Comparison of ENCODE assay signal across 18 cellular contexts in genomic region chr9:34876096-34876495, GRCh38.
A peak's percentile ranks its signal among the peaks of the same experiment; 100 is the strongest.
DNase-seq lines count a peak whose midpoint lies in the region; ATAC-seq, FAIRE-seq and TF ChIP-seq lines count a peak whose summit lies in the region.
"Had no signal": no experiment of that assay in that cellular context is flagged by ENCODE, and none has a peak within 500 bp of the region (broad histone marks: within the 10 kb centered on the region; RNA-seq: fewer than 3 reads in every experiment).

No MANE protein-coding gene starts in this region.

- no peaks in the 10 kb centered on the region for H4K20me1 ChIP-seq in HepG2 (ENCODE audit: insufficient read depth, low read length)
- H4K20me1 ChIP-seq: BLaER1 treated with 17β-estradiol and CSF1 and Interleukin-3, amounts not matched to agents 10 nM and 100 nM had no signal

- no peak for TF ChIP-seq RAD21 in HepG2 (CRISPR knock-in tag; IDR thresholded peaks at IDR 0.05)

- H3K27ac ChIP-seq in HepG2 (ENCODE audit: extremely low read length, insufficient read depth, low read length), result no peak overlapping the region
- H3K27ac ChIP-seq in right lobe of liver, result no peak overlapping the region
- peak overlapping the region; percentile 24 for H3K27ac ChIP-seq in RWPE2 (ENCODE audit: poor library complexity, severe bottlenecking)
- H3K27ac ChIP-seq in epithelial cell of prostate, result peak overlapping the region; percentile 79
- H3K27ac ChIP-seq in esophagus muscularis mucosa (replicated peaks in 1 of 4), result no peak overlapping the region
- H3K27ac ChIP-seq: BLaER1 treated with 17β-estradiol and CSF1 and Interleukin-3, amounts not matched to agents 10 nM and 100 nM; GM23248 had no signal

- POLR2A ChIA-PET in HepG2 (lab: Yijun Ruan, JAX), result no interaction called here

- no peak for TF ChIP-seq POLR2A in HepG2 (IDR thresholded peaks at IDR 0.05; ENCODE audit: insufficient read depth in 1 of 2, low read depth in 2 of 2, low read length in 2 of 2)
- no peak for TF ChIP-seq POLR2A in right lobe of liver (IDR thresholded peaks at IDR 0.05)
- no peak for TF ChIP-seq POLR2A in esophagus muscularis mucosa (IDR thresholded peaks at IDR 0.05; ENCODE audit: low read depth)

- H3K4me3 ChIP-seq in HepG2 (replicated peaks in 1 of 3; ENCODE audit: insufficient read depth in 1 of 3, low read depth in 2 of 3, low read length in 3 of 3) (no peak overlapping the region), right lobe of liver (no peak overlapping the region), RWPE2 (ENCODE audit: severe bottlenecking) (no peak overlapping the region), esophagus muscularis mucosa (no peak overlapping the region)
- H3K4me3 ChIP-seq: BLaER1 treated with 17β-estradiol and CSF1 and Interleukin-3, amounts not matched to agents 10 nM and 100 nM; GM23248 had no signal

- H3K9me3 ChIP-seq in HepG2 (ENCODE audit: low read length) (no peaks in the 10 kb centered on the region), right lobe of liver (no peaks in the 10 kb centered on the region), RWPE2 (ENCODE audit: severe bottlenecking) (no peaks in the 10 kb centered on the region), esophagus muscularis mucosa (no peaks in the 10 kb centered on the region)
- H3K9me3 ChIP-seq: BLaER1 treated with 17β-estradiol and CSF1 and Interleukin-3, amounts not matched to agents 10 nM and 100 nM had no signal

- no peak overlapping the region for H3K9ac ChIP-seq in HepG2 (ENCODE audit: insufficient read depth, low read depth, low read length)
- H3K9ac ChIP-seq: BLaER1 treated with 17β-estradiol and CSF1 and Interleukin-3, amounts not matched to agents 10 nM and 100 nM; GM23248 had no signal

- TF ChIP-seq CTCF in HepG2 (CRISPR knock-in tag; IDR thresholded peaks at IDR 0.05) (no peak), right lobe of liver (IDR thresholded peaks at IDR 0.05) (no peak), RWPE2 (IDR thresholded peaks at IDR 0.05; ENCODE audit: poor library complexity, severe bottlenecking) (no peak), esophagus muscularis mucosa (IDR thresholded peaks at IDR 0.05) (no peak)

- H3K36me3 ChIP-seq in HepG2 (replicated peaks in 1 of 2; ENCODE audit: control insufficient read depth in 1 of 2, insufficient read depth in 2 of 2, low read length in 2 of 2), result no peaks in the 10 kb centered on the region
- no peaks in the 10 kb centered on the region for H3K36me3 ChIP-seq in right lobe of liver
- no peaks in the 10 kb centered on the region for H3K36me3 ChIP-seq in RWPE2 (ENCODE audit: low read depth)
- no peaks in the 10 kb centered on the region for H3K36me3 ChIP-seq in esophagus muscularis mucosa
- H3K36me3 ChIP-seq: BLaER1 treated with 17β-estradiol and CSF1 and Interleukin-3, amounts not matched to agents 10 nM and 100 nM had no signal

- 2% methylated on average over 3 of the region's 3 CpGs for WGBS in HepG2 (ENCODE audit: low lambda C conversion rate)
- 73% methylated on average over 3 of the region's 3 CpGs for WGBS in right lobe of liver (ENCODE audit: insufficient coverage, low coverage, low lambda C conversion rate, missing lambda C conversion rate)
- 91% methylated on average over 3 of the region's 3 CpGs for WGBS in esophagus muscularis mucosa

- CTCF ChIA-PET in HepG2 (lab: Yijun Ruan, JAX; ENCODE audit: low intra/inter-chr PET ratio, low total read pairs), result no interaction called here

- no peaks in the 10 kb centered on the region for H3K79me2 ChIP-seq in HepG2 (ENCODE audit: insufficient read depth, low read length)

- no peak overlapping the region for H2AFZ ChIP-seq in HepG2 (ENCODE audit: low read length)
- H2AFZ ChIP-seq: GM23248 had no signal

- FAIRE-seq in HepG2 (lab: Jason Lieb, UNC), result no peak
- FAIRE-seq: G401.6, GM12891, GM19239, H54 had no signal

- in situ Hi-C loops in HepG2 (cut with HindIII; ENCODE audit: extremely low pct_ligation_motif_present, low pct_unique_long_range_greater_than_20kb), result no loop called here

- BruUV-seq in HepG2 (replicated peaks; lab: Mats Ljungman, UMichigan), result no TSS peak

- H3K27me3 ChIP-seq in HepG2 (ENCODE audit: control insufficient read depth in 1 of 2, insufficient read depth in 2 of 2, low read length in 2 of 2), result 0 out of 5 replicates have a peak, but pooled peaks cover 0 to 1% of the 10 kb centered on the region in 2 experiments
- no peaks in the 10 kb centered on the region for H3K27me3 ChIP-seq in right lobe of liver
- no peaks in the 10 kb centered on the region for H3K27me3 ChIP-seq in RWPE2 (ENCODE audit: insufficient read depth, poor library complexity, severe bottlenecking)
- H3K27me3 ChIP-seq in esophagus muscularis mucosa, result peaks cover 0 to 13% (median 0%) of the 10 kb centered on the region in 4 donors
- H3K27me3 ChIP-seq: BLaER1 treated with 17β-estradiol and CSF1 and Interleukin-3, amounts not matched to agents 10 nM and 100 nM had no signal

- no peak overlapping the region for H3K4me2 ChIP-seq in HepG2 (ENCODE audit: low read depth, low read length)
- H3K4me2 ChIP-seq: BLaER1 treated with 17β-estradiol and CSF1 and Interleukin-3, amounts not matched to agents 10 nM and 100 nM had no signal

- H3K4me1 ChIP-seq in HepG2 (ENCODE audit: insufficient read depth, low read length), result no peaks in the 10 kb centered on the region
- no peaks in the 10 kb centered on the region for H3K4me1 ChIP-seq in right lobe of liver
- peaks cover 4% of the 10 kb centered on the region for H3K4me1 ChIP-seq in RWPE2 (ENCODE audit: insufficient read depth, poor library complexity, severe bottlenecking)
- H3K4me1 ChIP-seq in esophagus muscularis mucosa, result no peaks in the 10 kb centered on the region
- H3K4me1 ChIP-seq: BLaER1 treated with 17β-estradiol and CSF1 and Interleukin-3, amounts not matched to agents 10 nM and 100 nM had no signal

- intact Hi-C loops in HepG2 (cut with micrococcal nuclease; ENCODE audit: unreplicated experiment), result no loop called here
- intact Hi-C loops in right lobe of liver (cut with DNase I), result no loop called here
- intact Hi-C loops in esophagus muscularis mucosa (cut with DNase I), result no loop called here

- DNase-seq in HepG2 (ENCODE audit: low spot score) (no peak), right lobe of liver (no peak), RWPE2 (ENCODE audit: low spot score) (no peak), epithelial cell of prostate (ENCODE audit: low read depth, low spot score) (no peak), SIG-M5 (lab: John Stamatoyannopoulos, UW) (no peak), esophagus muscularis mucosa (ENCODE audit: extremely low spot score) (no peak), T-helper 9 cell (no peak)
- no peak for DNase-seq in stimulated activated naive CD8-positive, alpha-beta T cell treated with anti-CD3 and anti-CD28 coated beads, Interleukin-15, Interleukin-2, amounts not matched to agents 100 U/mL and 50 U/mL, for 24 hours
- DNase-seq: 8988T; CD8-positive, alpha-beta T cell; COR-L47; GM23248; HCEC 1CT had no signal

- ATAC-seq in HepG2 (no peak), right lobe of liver (no peak), RWPE2 (ENCODE audit: low read depth) (no peak)
- ATAC-seq in stimulated activated naive CD8-positive, alpha-beta T cell treated with anti-CD3 and anti-CD28 coated beads, Interleukin-15, Interleukin-2, amounts not matched to agents 100 U/mL and 50 U/mL, for 24 hours, result no peak
- ATAC-seq: CD8-positive, alpha-beta T cell had no signal

- no peak for TF ChIP-seq EP300 in HepG2 (IDR thresholded peaks at IDR 0.05; ENCODE audit: low read depth in 2 of 2, low read length in 2 of 2)
- no peak for TF ChIP-seq EP300 in HepG2 (CRISPR knock-in tag; IDR thresholded peaks at IDR 0.05; ENCODE audit: borderline replicate concordance)
- no peak for TF ChIP-seq EP300 in esophagus muscularis mucosa (IDR thresholded peaks at IDR 0.05)

TF ChIP-seq in HepG2, 621 proteins besides CTCF, POLR2A, EP300 and RAD21:
- TF ChIP-seq ARHGAP35 (CRISPR knock-in tag; IDR thresholded peaks at IDR 0.05; ENCODE audit: borderline replicate concordance) (no peak), MAFK (conservative IDR thresholded peaks at IDR 0.05 in 1 of 2, IDR thresholded peaks at IDR 0.05 in 1 of 2; ENCODE audit: low read length in 2 of 2) (peak; percentile 31 to 56; a peak in 2 of 4 replicates), ZNF709 (CRISPR knock-in tag; IDR thresholded peaks at IDR 0.05) (no peak), NFE2L2 (IDR thresholded peaks at IDR 0.05; ENCODE audit: low read length) (peak; percentile 75)
- TF ChIP-seq, protein P1, sequence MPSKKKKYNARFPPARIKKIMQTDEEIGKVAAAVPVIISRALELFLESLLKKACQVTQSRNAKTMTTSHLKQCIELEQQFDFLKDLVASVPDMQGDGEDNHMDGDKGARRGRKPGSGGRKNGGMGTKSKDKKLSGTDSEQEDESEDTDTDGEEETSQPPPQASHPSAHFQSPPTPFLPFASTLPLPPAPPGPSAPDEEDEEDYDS (CRISPR knock-in tag; IDR thresholded peaks at IDR 0.05), result no peak

Comparison
In these comparisons a context has a peak if more than half of its experiments do, and no peak if none do; other contexts are left out.
1. H3K27ac ChIP-seq: peak in RWPE2 (single experiment) and epithelial cell of prostate (single experiment); none in HepG2 (single experiment), right lobe of liver (0 of 3) and esophagus muscularis mucosa (0 of 4).